10 cellular contexts compared by ENCODE assay signal in the genomic region with DNA sequence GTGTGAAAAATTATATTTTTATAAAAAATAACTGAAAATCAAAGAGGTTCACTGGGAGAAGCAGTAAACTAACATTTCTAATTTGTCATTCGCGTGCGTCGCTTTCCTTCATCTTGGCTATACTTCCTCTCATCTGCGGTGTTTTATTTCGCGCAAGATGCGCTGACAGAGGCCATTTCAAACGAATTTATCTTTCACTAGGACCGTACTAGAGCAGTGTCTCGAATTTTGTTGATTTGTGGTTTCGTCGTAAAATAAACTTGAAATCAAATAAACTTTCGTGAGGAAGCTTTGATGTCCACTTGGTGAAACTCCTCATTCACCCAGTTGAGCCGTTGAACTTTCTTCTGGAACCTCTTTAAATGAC.
DNase-seq lines count a peak whose midpoint lies in the region; ATAC-seq and TF ChIP-seq lines count a peak whose summit lies in the region.
"Had no signal": no experiment of that assay in that cellular context is flagged by ENCODE, and none has a peak within 500 bp of the region (broad histone marks: within the 10 kb centered on the region; RNA-seq: fewer than 3 reads in every experiment).

No MANE protein-coding gene starts in this region.

- H3K4me3 Mint-ChIP-seq in T-cell: peak overlapping the region in 2 of 3 donors; percentile 13 to 43
- no peak overlapping the region for H3K4me3 Mint-ChIP-seq in activated T-helper 2 cell treated with anti-CD3 and anti-CD28 coated beads, Interferon-gamma antibody, Interleukin-2, Interleukin-4, amounts not matched to agents 10 μg/mL and 5 μg/mL and 100 μg/mL, durations not matched to agents 14 hours and 24 hours and 36 hours (ENCODE audit: low read depth)

- peak overlapping the region; percentile 17 for H3K9ac ChIP-seq in iPS-15b (ENCODE audit: low read depth, low read length)

- in situ Hi-C loops in GM13977 (cut with MboI; ENCODE audit: low pct_unique_long_range_greater_than_20kb, low sequenced_read_pairs, unreplicated experiment): no loop called here

- H3K4me3 ChIP-seq in iPS-15b (ENCODE audit: low read depth, low read length): peak overlapping the region; percentile 81
- H3K4me3 ChIP-seq in skeletal muscle cell (ENCODE audit: low read depth, low read length): peak overlapping the region; percentile 49
- H3K4me3 ChIP-seq: lung had no signal

- H3K9me3 ChIP-seq in iPS-15b (ENCODE audit: control insufficient read depth, insufficient read depth, low read length): no peaks in the 10 kb centered on the region
- H3K9me3 ChIP-seq: adrenal gland had no signal

- TF ChIP-seq CTCF in GM20000 (IDR thresholded peaks at IDR 0.05; ENCODE audit: extremely low read depth, missing control alignments) (no peak), GM13977 (IDR thresholded peaks at IDR 0.05; ENCODE audit: extremely low read depth, insufficient read depth, missing control alignments) (no peak)

- H3K4me1 ChIP-seq in iPS-15b (ENCODE audit: control insufficient read depth, insufficient read depth, low read length): peaks cover 8% of the 10 kb centered on the region

- H3K27me3 Mint-ChIP-seq in T-cell: peaks cover 69 to 70% of the 10 kb centered on the region in 2 donors
- peaks cover 74% of the 10 kb centered on the region for H3K27me3 Mint-ChIP-seq in activated T-helper 2 cell treated with anti-CD3 and anti-CD28 coated beads, Interferon-gamma antibody, Interleukin-2, Interleukin-4, amounts not matched to agents 10 μg/mL and 5 μg/mL and 100 μg/mL, durations not matched to agents 14 hours and 24 hours and 36 hours (ENCODE audit: low read depth)

- H3K36me3 Mint-ChIP-seq in T-cell: no peaks in the 10 kb centered on the region
- H3K36me3 Mint-ChIP-seq in activated T-helper 2 cell treated with anti-CD3 and anti-CD28 coated beads, Interferon-gamma antibody, Interleukin-2, Interleukin-4, amounts not matched to agents 10 μg/mL and 5 μg/mL and 100 μg/mL, durations not matched to agents 14 hours and 24 hours and 36 hours (ENCODE audit: low read depth): no peaks in the 10 kb centered on the region

- no peak overlapping the region for H3K27ac Mint-ChIP-seq in T-cell
- H3K27ac Mint-ChIP-seq in activated T-helper 2 cell treated with anti-CD3 and anti-CD28 coated beads, Interferon-gamma antibody, Interleukin-2, Interleukin-4, amounts not matched to agents 10 μg/mL and 5 μg/mL and 100 μg/mL, durations not matched to agents 14 hours and 24 hours and 36 hours: no peak overlapping the region

- H3K9me3 Mint-ChIP-seq in T-cell: no peaks in the 10 kb centered on the region
- H3K9me3 Mint-ChIP-seq in activated T-helper 2 cell treated with anti-CD3 and anti-CD28 coated beads, Interferon-gamma antibody, Interleukin-2, Interleukin-4, amounts not matched to agents 10 μg/mL and 5 μg/mL and 100 μg/mL, durations not matched to agents 14 hours and 24 hours and 36 hours: no peaks in the 10 kb centered on the region

- DNase-seq in GM20000 (ENCODE audit: low spot score) (peak; percentile 17), T-cell (no peak), skeletal muscle cell (ENCODE audit: low read depth) (no peak), hippocampal formation (lab: John Stamatoyannopoulos, UW) (no peak), GM13977 (ENCODE audit: low spot score) (no peak)
- DNase-seq in activated T-helper 2 cell treated with anti-CD3 and anti-CD28 coated beads, Interferon-gamma antibody, Interleukin-2, Interleukin-4, amounts not matched to agents 10 μg/mL and 5 μg/mL and 100 μg/mL, durations not matched to agents 14 hours and 24 hours and 36 hours (ENCODE audit: low spot score): no peak

- no peaks in the 10 kb centered on the region for H3K36me3 ChIP-seq in iPS-15b (ENCODE audit: control insufficient read depth, insufficient read depth, low read length)
- H3K36me3 ChIP-seq: adrenal gland had no signal

- peaks cover 24 to 41% (median 41%) of the 10 kb centered on the region in 3 donors for H3K4me1 Mint-ChIP-seq in T-cell
- H3K4me1 Mint-ChIP-seq in activated T-helper 2 cell treated with anti-CD3 and anti-CD28 coated beads, Interferon-gamma antibody, Interleukin-2, Interleukin-4, amounts not matched to agents 10 μg/mL and 5 μg/mL and 100 μg/mL, durations not matched to agents 14 hours and 24 hours and 36 hours (ENCODE audit: low read depth): peaks cover 36% of the 10 kb centered on the region

- POLR2A ChIA-PET in T-cell (lab: Charles Lee): no interaction called here

- intact Hi-C loops in activated T-helper 2 cell treated with anti-CD3 and anti-CD28 coated beads, Interferon-gamma antibody, Interleukin-2, Interleukin-4, amounts not matched to agents 10 μg/mL and 5 μg/mL and 100 μg/mL, durations not matched to agents 14 hours and 24 hours and 36 hours (cut with micrococcal nuclease): loop anchor here (1.0 to 10.0 kb wide), 3 partner anchors 322 to 1828 kb away; no protein-coding TSS in a partner anchor

- ATAC-seq in T-cell (replicated peaks in 1 of 4): no peak
- ATAC-seq in GM21529 (IDR thresholded peaks at IDR 0.05; ENCODE audit: unreplicated experiment): no peak

- CTCF ChIA-PET in T-cell (lab: Charles Lee): interaction anchor here in 1 of 2 donors (0.6 to 1.0 kb wide), 2 partner anchors 581 to 1135 kb away, joined by 3 to 6 read pairs; no protein-coding TSS in a partner anchor

- peaks cover 49% of the 10 kb centered on the region for H3K27me3 ChIP-seq in iPS-15b (ENCODE audit: control insufficient read depth, insufficient read depth, low read length)
